In genomic region chr6:70310063-70310694, GRCh38 we compare ENCODE assay signal across 9 cellular contexts. TPM values are rescaled to one million over a fixed set of nuclear protein-coding genes. Genes with fewer than 3 reads are reported as not detected.
A peak's percentile ranks its signal among the peaks of the same experiment; 100 is the strongest.
DNase-seq lines count a peak whose midpoint lies in the region; ATAC-seq and TF ChIP-seq lines count a peak whose summit lies in the region.
"Had no signal": no experiment of that assay in that cellular context is flagged by ENCODE, and none has a peak within 500 bp of the region (broad histone marks: within the 10 kb centered on the region; RNA-seq: fewer than 3 reads in every experiment).

No MANE protein-coding gene starts in this region.

- no peaks in the 10 kb centered on the region for H3K79me2 ChIP-seq in SK-N-SH (ENCODE audit: insufficient read depth)

- no peaks in the 10 kb centered on the region for H3K9me2 ChIP-seq in SK-N-SH

- no peaks in the 10 kb centered on the region for H4K20me1 ChIP-seq in SK-N-SH (ENCODE audit: insufficient read depth)

- H3F3A ChIP-seq in SK-N-SH (replicated peaks; ENCODE audit: insufficient read depth): no peaks in the 10 kb centered on the region

- no peak for TF ChIP-seq EP300 in SK-N-SH (IDR thresholded peaks at IDR 0.05; ENCODE audit: borderline replicate concordance in 1 of 2, low read depth in 1 of 2, low read length in 1 of 2)

- no peak overlapping the region for H3K9ac ChIP-seq in SK-N-SH

- WGBS in SK-N-SH (ENCODE audit: low lambda C conversion rate): 15% methylated on average over 4 of the region's 4 CpGs

- peak; percentile 83 for TF ChIP-seq CTCF in SK-N-SH (IDR thresholded peaks at IDR 0.05)

- peak; percentile 16 for DNase-seq in DMS153 (lab: John Stamatoyannopoulos, UW)
- DNase-seq in SK-N-SH: peak; percentile 8
- peak; percentile 14 for DNase-seq in fibroblast of the conjunctiva (ENCODE audit: low read depth)
- peak; percentile 5 for DNase-seq in skeletal muscle cell (ENCODE audit: low read depth)
- no peak for DNase-seq in effector CD8-positive, alpha-beta T cell (lab: John Stamatoyannopoulos, UW)
- DNase-seq in activated CD4-positive, alpha-beta T cell treated with anti-CD3 and anti-CD28 coated beads, Interleukin-2, amount 50 U/mL, for 1 hour: no peak

- H3K4me1 ChIP-seq in SK-N-SH (ENCODE audit: control insufficient read depth in 1 of 2, insufficient read depth in 2 of 2, low read depth in 1 of 2, low read length in 1 of 2): no peaks in the 10 kb centered on the region

- H3K27ac ChIP-seq in SK-N-SH (ENCODE audit: low read depth in 2 of 2, low read length in 1 of 2): no peak overlapping the region

- no peaks in the 10 kb centered on the region for H3K9me3 ChIP-seq in SK-N-SH
- H3K9me3 ChIP-seq: SJCRH30 had no signal

- no peak overlapping the region for H2AFZ ChIP-seq in SK-N-SH (ENCODE audit: low read depth)

- POLR2A ChIA-PET in SK-N-SH (lab: Yijun Ruan, JAX): interaction anchor here (0.6 kb wide), 1 partner anchor 207 kb away, joined by 4 read pairs; no protein-coding TSS in a partner anchor

- H3K4me3 ChIP-seq in SK-N-SH (ENCODE audit: low read depth in 2 of 2, low read length in 1 of 2): peak overlapping the region in 1 of 2 experiments; percentile 11; a peak in 1 of 4 replicates
- H3K4me3 ChIP-seq in skeletal muscle cell (ENCODE audit: low read depth, low read length): no peak overlapping the region
- H3K4me3 ChIP-seq: SJCRH30 had no signal

- CTCF ChIA-PET in SK-N-SH (lab: Yijun Ruan, JAX): interaction anchor here (0.6 to 9.4 kb wide), 70 partner anchors 8 to 881 kb away, joined by 3 to 321 read pairs (median 4); partner anchors contain the start of gene SMAP1

- no peak overlapping the region for H3K4me2 ChIP-seq in SK-N-SH

- H3K36me3 ChIP-seq in SK-N-SH (replicated peaks in 1 of 2; ENCODE audit: control insufficient read depth in 1 of 2, insufficient read depth in 2 of 2, low read length in 1 of 2): no peaks in the 10 kb centered on the region
- H3K36me3 ChIP-seq: SJCRH30 had no signal

- ATAC-seq in HG03432 (IDR thresholded peaks at IDR 0.05; ENCODE audit: unreplicated experiment) (peak; percentile 37), HG02642 (IDR thresholded peaks at IDR 0.05; ENCODE audit: poor library complexity, unreplicated experiment) (no peak)

- peak; percentile 82 for TF ChIP-seq RAD21 in SK-N-SH (IDR thresholded peaks at IDR 0.05; ENCODE audit: low read length)

- peaks cover under 1% of the 10 kb centered on the region; the same call in 1 of the 2 replicates for H3K27me3 ChIP-seq in SK-N-SH (ENCODE audit: insufficient read depth)
- H3K27me3 ChIP-seq: SJCRH30 had no signal

TF ChIP-seq in SK-N-SH, 30 proteins besides CTCF, POLR2A, EP300 and RAD21:
- TF ChIP-seq SMC3 (IDR thresholded peaks at IDR 0.05; ENCODE audit: low read depth, low read length) (peak; percentile 47), GATA2 (CRISPR knock-in tag; IDR thresholded peaks at IDR 0.05) (no peak), TAF1 (IDR thresholded peaks at IDR 0.05; ENCODE audit: borderline replicate concordance, low read depth, low read length) (no peak), MXI1 (IDR thresholded peaks at IDR 0.05; ENCODE audit: low read depth, low read length) (no peak), RXRA (IDR thresholded peaks at IDR 0.05; ENCODE audit: borderline replicate concordance, low read depth) (no peak), RFX5 (IDR thresholded peaks at IDR 0.05; ENCODE audit: low read length) (no peak), USF2 (IDR thresholded peaks at IDR 0.05; ENCODE audit: borderline replicate concordance, low read depth, low read length) (no peak)
- TF ChIP-seq, protein P1, sequence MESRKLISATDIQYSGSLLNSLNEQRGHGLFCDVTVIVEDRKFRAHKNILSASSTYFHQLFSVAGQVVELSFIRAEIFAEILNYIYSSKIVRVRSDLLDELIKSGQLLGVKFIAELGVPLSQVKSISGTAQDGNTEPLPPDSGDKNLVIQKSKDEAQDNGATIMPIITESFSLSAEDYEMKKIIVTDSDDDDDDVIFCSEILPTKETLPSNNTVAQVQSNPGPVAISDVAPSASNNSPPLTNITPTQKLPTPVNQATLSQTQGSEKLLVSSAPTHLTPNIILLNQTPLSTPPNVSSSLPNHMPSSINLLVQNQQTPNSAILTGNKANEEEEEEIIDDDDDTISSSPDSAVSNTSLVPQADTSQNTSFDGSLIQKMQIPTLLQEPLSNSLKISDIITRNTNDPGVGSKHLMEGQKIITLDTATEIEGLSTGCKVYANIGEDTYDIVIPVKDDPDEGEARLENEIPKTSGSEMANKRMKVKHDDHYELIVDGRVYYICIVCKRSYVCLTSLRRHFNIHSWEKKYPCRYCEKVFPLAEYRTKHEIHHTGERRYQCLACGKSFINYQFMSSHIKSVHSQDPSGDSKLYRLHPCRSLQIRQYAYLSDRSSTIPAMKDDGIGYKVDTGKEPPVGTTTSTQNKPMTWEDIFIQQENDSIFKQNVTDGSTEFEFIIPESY (IDR thresholded peaks at IDR 0.05; ENCODE audit: borderline replicate concordance, low read depth): no peak
TF ChIP-seq in SK-N-SH: peak in this region for 1.

RNA-seq across cellular contexts. Expression of gene COL9A1, which starts 7.3 kb away (rescaled TPM):
- polyA plus RNA-seq in SK-N-SH (2012; rRNA removed): 0.05 TPM in 1 of 2 replicates, not detected in the other
- 0.05 and 0.07 TPM in 2 replicates for polyA plus RNA-seq in SK-N-SH (2012; cell fraction: cytosol; rRNA removed)
- 0.04 TPM in 1 of 2 replicates, not detected in the other for polyA plus RNA-seq in SK-N-SH (2012; cell fraction: nucleus; rRNA removed)

Comparison
In these comparisons a context has a peak if more than half of its experiments do, and no peak if none do; other contexts are left out.
1. DNase-seq: peak in DMS153 (single experiment), SK-N-SH (single experiment), fibroblast of the conjunctiva (single experiment) and skeletal muscle cell (single experiment); none in effector CD8-positive, alpha-beta T cell (single experiment) and activated CD4-positive, alpha-beta T cell treated with anti-CD3 and anti-CD28 coated beads, Interleukin-2, amount 50 U/mL, for 1 hour (single experiment).